Comparison of ENCODE assay signal across 24 cellular contexts in the genomic region with DNA sequence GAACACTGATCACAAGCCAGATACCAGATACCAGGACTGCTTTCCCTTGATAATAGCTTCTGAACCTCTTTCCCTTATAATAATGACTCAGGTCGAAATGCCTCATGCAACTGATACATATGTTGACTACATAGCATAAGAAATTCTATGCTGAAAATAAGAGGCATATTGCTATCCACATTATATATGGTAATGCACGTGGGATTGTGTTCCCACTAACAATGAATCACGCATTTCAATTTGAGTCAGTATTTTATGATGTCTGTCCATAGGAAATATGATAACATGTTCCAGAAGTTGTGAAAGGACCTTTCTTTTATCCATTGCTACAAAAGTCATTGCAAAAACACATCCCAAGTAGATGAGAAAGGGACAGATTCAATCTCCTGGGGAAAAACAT.
"Had no signal": no experiment of that assay in that cellular context is flagged by ENCODE, and none has a peak within 500 bp of the region (broad histone marks: within the 10 kb centered on the region; RNA-seq: fewer than 3 reads in every experiment).

No MANE protein-coding gene starts in this region.

- H3K27ac ChIP-seq: ascending aorta, breast epithelium, coronary artery, dorsolateral prefrontal cortex, WERI-Rb-1 had no signal

- H3K27me3 ChIP-seq: ascending aorta, breast epithelium, dorsolateral prefrontal cortex had no signal

- H3K4me1 ChIP-seq: ascending aorta, breast epithelium had no signal

- H3K4me3 ChIP-seq: ascending aorta, breast epithelium, coronary artery, dorsolateral prefrontal cortex had no signal

- DNase-seq: activated B cell treated with CpG ODN at 0.5 μM for 24 hours; activated CD4-positive, alpha-beta memory T cell treated with anti-CD3 and anti-CD28 coated beads for 36 hours; activated CD4-positive, alpha-beta T cell treated with anti-CD3 and anti-CD28 coated beads for 48 hours; activated CD8-positive, alpha-beta memory T cell treated with anti-CD3 and anti-CD28 coated beads, Interleukin-2, amount 10 ng/mL, durations not matched to agents 7 days and 5 days; activated CD8-positive, alpha-beta memory T cell treated with anti-CD3 and anti-CD28 coated beads, Interleukin-2, amount 50 U/mL, for 4 hours; activated CD8-positive, alpha-beta T cell treated with anti-CD3 and anti-CD28 coated beads, Interleukin-2, amount 10 ng/mL, durations not matched to agents 7 days and 5 days; activated effector memory CD4-positive, alpha-beta T cell treated with anti-CD3 and anti-CD28 coated beads, Interleukin-2, amount 50 U/mL, for 16 hours; activated naive CD4-positive, alpha-beta T cell treated with anti-CD3 and anti-CD28 coated beads, Interleukin-2, amount 10 ng/mL, durations not matched to agents 7 days and 5 days; activated naive CD8-positive, alpha-beta T cell treated with anti-CD3 and anti-CD28 coated beads, Interleukin-2, amount 10 ng/mL, durations not matched to agents 7 days and 5 days; activated T-cell treated with anti-CD3 and anti-CD28 coated beads, Interleukin-2, amount 50 U/mL, for 1 hour; activated T-cell treated with anti-CD3 and anti-CD28 coated beads, Interleukin-2, amount 50 U/mL, for 48 hours; dorsolateral prefrontal cortex; effector memory CD4-positive, alpha-beta T cell; endodermal cell; head of caudate nucleus; hippocampal formation; T-helper 17 cell; T1000; WERI-Rb-1 had no signal

- ATAC-seq: activated CD4-positive, CD25-positive, alpha-beta regulatory T cell treated with anti-CD3 and anti-CD28 coated beads, Interleukin-2, amount 50 U/mL, for 24 hours; activated CD8-positive, alpha-beta memory T cell treated with anti-CD3 and anti-CD28 coated beads, Interleukin-2, amount 10 ng/mL, durations not matched to agents 7 days and 5 days; activated CD8-positive, alpha-beta T cell treated with anti-CD3 and anti-CD28 coated beads, Interleukin-2, amount 10 ng/mL, durations not matched to agents 7 days and 5 days; esophagus mucosa; T-helper 17 cell had no signal

- H3K36me3 ChIP-seq: ascending aorta, breast epithelium, WERI-Rb-1 had no signal

- H3K9me3 ChIP-seq: ascending aorta, breast epithelium had no signal
